Comparison of ENCODE assay signal across 1 cellular context in the genomic region with DNA sequence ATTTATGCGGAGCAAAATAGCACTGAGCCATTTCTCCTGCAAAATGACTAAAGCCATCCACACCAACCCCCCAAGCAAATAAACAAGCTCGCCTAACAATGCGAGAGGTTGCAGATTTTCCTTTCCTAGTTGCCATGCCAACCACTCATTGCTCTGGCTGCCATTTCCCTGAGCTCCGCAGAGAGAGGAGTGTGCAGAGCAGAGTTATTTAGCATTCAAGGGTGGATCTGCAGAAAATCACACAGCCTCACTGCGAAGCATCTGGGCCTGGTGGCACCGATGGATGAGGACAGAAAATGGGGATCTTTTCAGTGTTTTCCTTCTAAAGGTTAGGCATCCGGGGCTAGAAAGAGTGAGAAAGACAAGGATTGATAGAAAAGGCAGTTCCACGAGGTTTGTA.
TF ChIP-seq lines count a peak whose summit lies in the region.

No MANE protein-coding gene starts in this region.

TF ChIP-seq in WTC11, 78 proteins besides CTCF, POLR2A, EP300 and RAD21 (continued from another document):
- TF ChIP-seq, protein P1, sequence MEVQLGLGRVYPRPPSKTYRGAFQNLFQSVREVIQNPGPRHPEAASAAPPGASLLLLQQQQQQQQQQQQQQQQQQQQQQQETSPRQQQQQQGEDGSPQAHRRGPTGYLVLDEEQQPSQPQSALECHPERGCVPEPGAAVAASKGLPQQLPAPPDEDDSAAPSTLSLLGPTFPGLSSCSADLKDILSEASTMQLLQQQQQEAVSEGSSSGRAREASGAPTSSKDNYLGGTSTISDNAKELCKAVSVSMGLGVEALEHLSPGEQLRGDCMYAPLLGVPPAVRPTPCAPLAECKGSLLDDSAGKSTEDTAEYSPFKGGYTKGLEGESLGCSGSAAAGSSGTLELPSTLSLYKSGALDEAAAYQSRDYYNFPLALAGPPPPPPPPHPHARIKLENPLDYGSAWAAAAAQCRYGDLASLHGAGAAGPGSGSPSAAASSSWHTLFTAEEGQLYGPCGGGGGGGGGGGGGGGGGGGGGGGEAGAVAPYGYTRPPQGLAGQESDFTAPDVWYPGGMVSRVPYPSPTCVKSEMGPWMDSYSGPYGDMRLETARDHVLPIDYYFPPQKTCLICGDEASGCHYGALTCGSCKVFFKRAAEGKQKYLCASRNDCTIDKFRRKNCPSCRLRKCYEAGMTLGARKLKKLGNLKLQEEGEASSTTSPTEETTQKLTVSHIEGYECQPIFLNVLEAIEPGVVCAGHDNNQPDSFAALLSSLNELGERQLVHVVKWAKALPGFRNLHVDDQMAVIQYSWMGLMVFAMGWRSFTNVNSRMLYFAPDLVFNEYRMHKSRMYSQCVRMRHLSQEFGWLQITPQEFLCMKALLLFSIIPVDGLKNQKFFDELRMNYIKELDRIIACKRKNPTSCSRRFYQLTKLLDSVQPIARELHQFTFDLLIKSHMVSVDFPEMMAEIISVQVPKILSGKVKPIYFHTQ (CRISPR knock-in tag; IDR thresholded peaks at IDR 0.05): no peak
- TF ChIP-seq USF1 (CRISPR knock-in tag; IDR thresholded peaks at IDR 0.05) (no peak), CDX4 (CRISPR knock-in tag; IDR thresholded peaks at IDR 0.05; ENCODE audit: borderline replicate concordance) (no peak), CREM (CRISPR knock-in tag; IDR thresholded peaks at IDR 0.05) (no peak), MXD4 (CRISPR knock-in tag; IDR thresholded peaks at IDR 0.05; ENCODE audit: borderline replicate concordance) (no peak), SMAD4 (CRISPR knock-in tag; IDR thresholded peaks at IDR 0.05) (no peak), ZNF121 (CRISPR knock-in tag; IDR thresholded peaks at IDR 0.05) (no peak), GABPB1 (CRISPR knock-in tag; IDR thresholded peaks at IDR 0.05) (no peak)
